23 cellular contexts compared by ENCODE assay signal in genomic region chr19:5321066-5321642, GRCh38. TPM values are rescaled to one million over a fixed set of nuclear protein-coding genes. Genes with fewer than 3 reads are reported as not detected.
"Had no signal": no experiment of that assay in that cellular context is flagged by ENCODE, and none has a peak within 500 bp of the region (broad histone marks: within the 10 kb centered on the region; RNA-seq: fewer than 3 reads in every experiment).

No MANE protein-coding gene starts in this region.

- DNase-seq: activated CD4-positive, alpha-beta T cell treated with anti-CD3 and anti-CD28 coated beads for 1 hour; activated CD4-positive, alpha-beta T cell treated with anti-CD3 and anti-CD28 coated beads for 4 hours; activated CD8-positive, alpha-beta memory T cell treated with anti-CD3 and anti-CD28 coated beads for 24 hours; activated effector memory CD4-positive, alpha-beta T cell treated with Interleukin-2 at 50 U/mL for 16 hours; activated T-cell treated with anti-CD3 and anti-CD28 coated beads, Interleukin-2, amount 50 U/mL, for 4 hours; central memory CD4-positive, alpha-beta T cell; cerebellar nuclear complex; colonic mucosa; effector CD8-positive, alpha-beta T cell; foreskin fibroblast; head of caudate nucleus; T-helper 2 cell had no signal

- H3K27ac ChIP-seq: ascending aorta, breast epithelium, colonic mucosa had no signal

- H3K9me3 ChIP-seq: colonic mucosa had no signal

- H3K4me3 Mint-ChIP-seq: activated CD4-positive, alpha-beta T cell treated with anti-CD3 and anti-CD28 coated beads, Interleukin-2, amount 10 ng/mL, durations not matched to agents 7 days and 5 days; activated CD8-positive, alpha-beta T cell treated with anti-CD3 and anti-CD28 coated beads for 36 hours; activated naive CD8-positive, alpha-beta T cell treated with anti-CD3 and anti-CD28 coated beads, Interleukin-2, amount 10 ng/mL, durations not matched to agents 7 days and 5 days; activated T-cell treated with anti-CD3 and anti-CD28 coated beads, Interleukin-2, amount 50 U/mL, for 4 hours; activated T-helper 17 cell treated with anti-CD3 and anti-CD28 coated beads, Interleukin-2, amount 50 U/mL, for 72 hours; brain had no signal

- H3K36me3 Mint-ChIP-seq: activated naive CD4-positive, alpha-beta T cell treated with anti-CD3 and anti-CD28 coated beads, Interleukin-2, amount 50 U/mL, for 72 hours; activated naive CD8-positive, alpha-beta T cell treated with anti-CD3 and anti-CD28 coated beads, Interleukin-2, amount 10 ng/mL, durations not matched to agents 7 days and 5 days had no signal

- H3K9me3 Mint-ChIP-seq: activated T-cell treated with anti-CD3 and anti-CD28 coated beads, Interleukin-2, amount 50 U/mL, for 4 hours; activated T-helper 17 cell treated with anti-CD3 and anti-CD28 coated beads, Interleukin-2, amount 50 U/mL, for 72 hours had no signal

- H3K4me1 ChIP-seq: ascending aorta, breast epithelium, colonic mucosa had no signal

- H3K36me3 ChIP-seq: ascending aorta, breast epithelium, cardiac muscle cell, colonic mucosa had no signal

- H3K4me1 Mint-ChIP-seq: activated T-helper 17 cell treated with anti-CD3 and anti-CD28 coated beads, Interleukin-2, amount 50 U/mL, for 72 hours had no signal

- H3K4me3 ChIP-seq: ascending aorta, breast epithelium, cardiac muscle cell, colonic mucosa had no signal

- H3K27ac Mint-ChIP-seq: activated CD4-positive, alpha-beta T cell treated with anti-CD3 and anti-CD28 coated beads, Interleukin-2, amount 10 ng/mL, durations not matched to agents 7 days and 5 days; activated CD8-positive, alpha-beta T cell treated with anti-CD3 and anti-CD28 coated beads for 36 hours; activated naive CD4-positive, alpha-beta T cell treated with anti-CD3 and anti-CD28 coated beads, Interleukin-2, amount 50 U/mL, for 72 hours; activated naive CD8-positive, alpha-beta T cell treated with anti-CD3 and anti-CD28 coated beads, Interleukin-2, amount 10 ng/mL, durations not matched to agents 7 days and 5 days; activated T-helper 17 cell treated with anti-CD3 and anti-CD28 coated beads, Interleukin-2, amount 50 U/mL, for 72 hours had no signal

- H3K27me3 ChIP-seq: ascending aorta, breast epithelium, cardiac muscle cell had no signal

- ATAC-seq: esophagus mucosa had no signal

RNA-seq across cellular contexts. Expression of gene PTPRS, which starts 19.5 kb away (rescaled TPM):
- total RNA-seq: T-helper 1 cell treated with Interleukin-12 subunit alpha and Interleukin-12 subunit beta and Interleukin-4 antibody, amounts not matched to agents 30 ng/mL and 1 ng/mL, for 36 hours had no signal
